Comparison of ENCODE assay signal across 1 cellular context in the genomic region with DNA sequence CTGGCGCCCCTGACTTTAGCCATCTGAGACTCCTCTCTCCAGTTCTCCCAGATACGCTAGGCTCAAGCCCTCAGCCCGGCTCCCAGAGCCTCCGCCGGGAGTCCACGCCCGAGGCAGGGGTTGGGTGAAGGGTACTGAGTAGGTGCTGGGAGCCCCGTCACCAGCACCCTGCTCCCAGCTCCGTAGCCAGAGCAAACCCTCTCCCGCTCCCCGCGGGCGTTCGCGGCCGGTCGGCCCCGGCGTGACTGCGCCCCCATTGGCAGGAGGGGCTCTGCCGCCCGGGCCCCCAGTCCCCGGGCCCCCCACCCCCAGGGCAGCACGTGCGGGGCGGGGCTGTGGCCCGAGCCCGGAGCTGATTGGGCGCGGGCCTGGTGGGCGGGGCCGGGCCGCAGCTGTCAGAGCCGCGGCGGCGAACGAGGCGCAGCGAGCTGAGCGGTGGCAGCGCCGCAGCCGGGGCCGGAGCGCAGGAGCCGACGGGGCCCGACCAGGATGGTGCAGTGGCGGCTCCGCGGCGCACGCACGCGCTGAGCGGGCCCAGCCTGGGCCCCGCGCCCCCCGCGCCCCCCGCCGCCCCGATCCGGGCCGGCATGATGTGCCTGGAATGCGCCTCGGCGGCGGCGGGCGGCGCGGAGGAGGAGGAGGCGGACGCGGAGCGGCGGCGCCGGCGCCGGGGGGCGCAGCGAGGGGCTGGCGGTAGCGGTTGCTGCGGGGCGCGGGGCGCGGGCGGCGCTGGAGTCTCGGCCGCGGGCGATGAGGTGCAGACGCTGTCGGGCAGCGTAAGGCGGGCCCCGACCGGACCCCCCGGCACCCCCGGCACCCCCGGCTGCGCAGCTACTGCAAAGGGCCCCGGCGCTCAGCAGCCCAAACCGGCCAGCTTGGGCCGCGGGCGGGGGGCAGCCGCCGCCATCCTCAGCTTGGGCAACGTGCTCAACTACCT.
TF ChIP-seq lines count a peak whose summit lies in the region.

A gene with protein sequence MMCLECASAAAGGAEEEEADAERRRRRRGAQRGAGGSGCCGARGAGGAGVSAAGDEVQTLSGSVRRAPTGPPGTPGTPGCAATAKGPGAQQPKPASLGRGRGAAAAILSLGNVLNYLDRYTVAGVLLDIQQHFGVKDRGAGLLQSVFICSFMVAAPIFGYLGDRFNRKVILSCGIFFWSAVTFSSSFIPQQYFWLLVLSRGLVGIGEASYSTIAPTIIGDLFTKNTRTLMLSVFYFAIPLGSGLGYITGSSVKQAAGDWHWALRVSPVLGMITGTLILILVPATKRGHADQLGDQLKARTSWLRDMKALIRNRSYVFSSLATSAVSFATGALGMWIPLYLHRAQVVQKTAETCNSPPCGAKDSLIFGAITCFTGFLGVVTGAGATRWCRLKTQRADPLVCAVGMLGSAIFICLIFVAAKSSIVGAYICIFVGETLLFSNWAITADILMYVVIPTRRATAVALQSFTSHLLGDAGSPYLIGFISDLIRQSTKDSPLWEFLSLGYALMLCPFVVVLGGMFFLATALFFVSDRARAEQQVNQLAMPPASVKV (plus strand): TSS at position 421 of the 937 bp plus-strand sequence. CDS start 167 bp downstream, at position 588.

TF ChIP-seq in K562, 482 proteins besides CTCF, POLR2A, EP300 and RAD21 (continued from another document):
- TF ChIP-seq, protein P1, sequence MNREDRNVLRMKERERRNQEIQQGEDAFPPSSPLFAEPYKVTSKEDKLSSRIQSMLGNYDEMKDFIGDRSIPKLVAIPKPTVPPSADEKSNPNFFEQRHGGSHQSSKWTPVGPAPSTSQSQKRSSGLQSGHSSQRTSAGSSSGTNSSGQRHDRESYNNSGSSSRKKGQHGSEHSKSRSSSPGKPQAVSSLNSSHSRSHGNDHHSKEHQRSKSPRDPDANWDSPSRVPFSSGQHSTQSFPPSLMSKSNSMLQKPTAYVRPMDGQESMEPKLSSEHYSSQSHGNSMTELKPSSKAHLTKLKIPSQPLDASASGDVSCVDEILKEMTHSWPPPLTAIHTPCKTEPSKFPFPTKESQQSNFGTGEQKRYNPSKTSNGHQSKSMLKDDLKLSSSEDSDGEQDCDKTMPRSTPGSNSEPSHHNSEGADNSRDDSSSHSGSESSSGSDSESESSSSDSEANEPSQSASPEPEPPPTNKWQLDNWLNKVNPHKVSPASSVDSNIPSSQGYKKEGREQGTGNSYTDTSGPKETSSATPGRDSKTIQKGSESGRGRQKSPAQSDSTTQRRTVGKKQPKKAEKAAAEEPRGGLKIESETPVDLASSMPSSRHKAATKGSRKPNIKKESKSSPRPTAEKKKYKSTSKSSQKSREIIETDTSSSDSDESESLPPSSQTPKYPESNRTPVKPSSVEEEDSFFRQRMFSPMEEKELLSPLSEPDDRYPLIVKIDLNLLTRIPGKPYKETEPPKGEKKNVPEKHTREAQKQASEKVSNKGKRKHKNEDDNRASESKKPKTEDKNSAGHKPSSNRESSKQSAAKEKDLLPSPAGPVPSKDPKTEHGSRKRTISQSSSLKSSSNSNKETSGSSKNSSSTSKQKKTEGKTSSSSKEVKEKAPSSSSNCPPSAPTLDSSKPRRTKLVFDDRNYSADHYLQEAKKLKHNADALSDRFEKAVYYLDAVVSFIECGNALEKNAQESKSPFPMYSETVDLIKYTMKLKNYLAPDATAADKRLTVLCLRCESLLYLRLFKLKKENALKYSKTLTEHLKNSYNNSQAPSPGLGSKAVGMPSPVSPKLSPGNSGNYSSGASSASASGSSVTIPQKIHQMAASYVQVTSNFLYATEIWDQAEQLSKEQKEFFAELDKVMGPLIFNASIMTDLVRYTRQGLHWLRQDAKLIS (CRISPR knock-in tag; IDR thresholded peaks at IDR 0.05) = no peak
- TF ChIP-seq, protein P2, sequence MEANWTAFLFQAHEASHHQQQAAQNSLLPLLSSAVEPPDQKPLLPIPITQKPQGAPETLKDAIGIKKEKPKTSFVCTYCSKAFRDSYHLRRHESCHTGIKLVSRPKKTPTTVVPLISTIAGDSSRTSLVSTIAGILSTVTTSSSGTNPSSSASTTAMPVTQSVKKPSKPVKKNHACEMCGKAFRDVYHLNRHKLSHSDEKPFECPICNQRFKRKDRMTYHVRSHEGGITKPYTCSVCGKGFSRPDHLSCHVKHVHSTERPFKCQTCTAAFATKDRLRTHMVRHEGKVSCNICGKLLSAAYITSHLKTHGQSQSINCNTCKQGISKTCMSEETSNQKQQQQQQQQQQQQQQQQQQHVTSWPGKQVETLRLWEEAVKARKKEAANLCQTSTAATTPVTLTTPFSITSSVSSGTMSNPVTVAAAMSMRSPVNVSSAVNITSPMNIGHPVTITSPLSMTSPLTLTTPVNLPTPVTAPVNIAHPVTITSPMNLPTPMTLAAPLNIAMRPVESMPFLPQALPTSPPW (CRISPR knock-in tag; IDR thresholded peaks at IDR 0.05) = peak; percentile 35; the same call in 1 of the 2 replicates
- no peak for TF ChIP-seq RB1 (IDR thresholded peaks at IDR 0.05; ENCODE audit: low read depth)
- TF ChIP-seq, protein P3, sequence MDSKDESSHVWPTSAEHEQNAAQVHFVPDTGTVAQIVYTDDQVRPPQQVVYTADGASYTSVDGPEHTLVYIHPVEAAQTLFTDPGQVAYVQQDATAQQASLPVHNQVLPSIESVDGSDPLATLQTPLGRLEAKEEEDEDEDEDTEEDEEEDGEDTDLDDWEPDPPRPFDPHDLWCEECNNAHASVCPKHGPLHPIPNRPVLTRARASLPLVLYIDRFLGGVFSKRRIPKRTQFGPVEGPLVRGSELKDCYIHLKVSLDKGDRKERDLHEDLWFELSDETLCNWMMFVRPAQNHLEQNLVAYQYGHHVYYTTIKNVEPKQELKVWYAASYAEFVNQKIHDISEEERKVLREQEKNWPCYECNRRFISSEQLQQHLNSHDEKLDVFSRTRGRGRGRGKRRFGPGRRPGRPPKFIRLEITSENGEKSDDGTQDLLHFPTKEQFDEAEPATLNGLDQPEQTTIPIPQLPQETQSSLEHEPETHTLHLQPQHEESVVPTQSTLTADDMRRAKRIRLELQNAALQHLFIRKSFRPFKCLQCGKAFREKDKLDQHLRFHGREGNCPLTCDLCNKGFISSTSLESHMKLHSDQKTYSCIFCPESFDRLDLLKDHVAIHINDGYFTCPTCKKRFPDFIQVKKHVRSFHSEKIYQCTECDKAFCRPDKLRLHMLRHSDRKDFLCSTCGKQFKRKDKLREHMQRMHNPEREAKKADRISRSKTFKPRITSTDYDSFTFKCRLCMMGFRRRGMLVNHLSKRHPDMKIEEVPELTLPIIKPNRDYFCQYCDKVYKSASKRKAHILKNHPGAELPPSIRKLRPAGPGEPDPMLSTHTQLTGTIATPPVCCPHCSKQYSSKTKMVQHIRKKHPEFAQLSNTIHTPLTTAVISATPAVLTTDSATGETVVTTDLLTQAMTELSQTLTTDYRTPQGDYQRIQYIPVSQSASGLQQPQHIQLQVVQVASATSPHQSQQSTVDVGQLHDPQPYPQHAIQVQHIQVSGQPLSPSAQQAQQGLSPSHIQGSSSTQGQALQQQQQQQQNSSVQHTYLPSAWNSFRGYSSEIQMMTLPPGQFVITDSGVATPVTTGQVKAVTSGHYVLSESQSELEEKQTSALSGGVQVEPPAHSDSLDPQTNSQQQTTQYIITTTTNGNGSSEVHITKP (IDR thresholded peaks at IDR 0.05; ENCODE audit: partially characterized antibody) = no peak
- TF ChIP-seq, protein P4, sequence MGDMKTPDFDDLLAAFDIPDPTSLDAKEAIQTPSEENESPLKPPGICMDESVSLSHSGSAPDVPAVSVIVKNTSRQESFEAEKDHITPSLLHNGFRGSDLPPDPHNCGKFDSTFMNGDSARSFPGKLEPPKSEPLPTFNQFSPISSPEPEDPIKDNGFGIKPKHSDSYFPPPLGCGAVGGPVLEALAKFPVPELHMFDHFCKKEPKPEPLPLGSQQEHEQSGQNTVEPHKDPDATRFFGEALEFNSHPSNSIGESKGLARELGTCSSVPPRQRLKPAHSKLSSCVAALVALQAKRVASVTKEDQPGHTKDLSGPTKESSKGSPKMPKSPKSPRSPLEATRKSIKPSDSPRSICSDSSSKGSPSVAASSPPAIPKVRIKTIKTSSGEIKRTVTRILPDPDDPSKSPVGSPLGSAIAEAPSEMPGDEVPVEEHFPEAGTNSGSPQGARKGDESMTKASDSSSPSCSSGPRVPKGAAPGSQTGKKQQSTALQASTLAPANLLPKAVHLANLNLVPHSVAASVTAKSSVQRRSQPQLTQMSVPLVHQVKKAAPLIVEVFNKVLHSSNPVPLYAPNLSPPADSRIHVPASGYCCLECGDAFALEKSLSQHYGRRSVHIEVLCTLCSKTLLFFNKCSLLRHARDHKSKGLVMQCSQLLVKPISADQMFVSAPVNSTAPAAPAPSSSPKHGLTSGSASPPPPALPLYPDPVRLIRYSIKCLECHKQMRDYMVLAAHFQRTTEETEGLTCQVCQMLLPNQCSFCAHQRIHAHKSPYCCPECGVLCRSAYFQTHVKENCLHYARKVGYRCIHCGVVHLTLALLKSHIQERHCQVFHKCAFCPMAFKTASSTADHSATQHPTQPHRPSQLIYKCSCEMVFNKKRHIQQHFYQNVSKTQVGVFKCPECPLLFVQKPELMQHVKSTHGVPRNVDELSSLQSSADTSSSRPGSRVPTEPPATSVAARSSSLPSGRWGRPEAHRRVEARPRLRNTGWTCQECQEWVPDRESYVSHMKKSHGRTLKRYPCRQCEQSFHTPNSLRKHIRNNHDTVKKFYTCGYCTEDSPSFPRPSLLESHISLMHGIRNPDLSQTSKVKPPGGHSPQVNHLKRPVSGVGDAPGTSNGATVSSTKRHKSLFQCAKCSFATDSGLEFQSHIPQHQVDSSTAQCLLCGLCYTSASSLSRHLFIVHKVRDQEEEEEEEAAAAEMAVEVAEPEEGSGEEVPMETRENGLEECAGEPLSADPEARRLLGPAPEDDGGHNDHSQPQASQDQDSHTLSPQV (IDR thresholded peaks at IDR 0.05) = no peak
